Comparison of ENCODE assay signal across 19 cellular contexts in the genomic region with DNA sequence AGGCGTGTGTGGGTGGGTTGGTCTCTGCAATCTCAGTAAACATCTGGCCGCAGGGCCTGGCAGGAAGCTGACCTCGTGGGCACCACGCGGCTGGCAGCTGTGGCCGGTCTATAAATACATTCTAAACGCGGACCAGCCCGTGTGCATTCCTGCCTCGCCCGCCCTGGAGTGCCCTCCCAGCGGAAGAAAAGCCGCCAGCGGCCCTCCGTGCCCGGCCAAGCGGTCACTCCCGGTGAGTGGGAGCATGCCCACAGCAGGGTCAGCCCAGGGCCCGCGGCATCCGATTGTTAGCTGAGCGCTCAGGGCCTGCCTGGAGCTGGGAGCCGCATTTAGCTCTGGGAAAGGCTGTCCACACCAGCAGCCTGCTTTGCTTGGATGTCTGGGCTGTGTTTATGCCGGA. TPM values are rescaled to one million over a fixed set of nuclear protein-coding genes. Genes with fewer than 3 reads are reported as not detected.
A peak's percentile ranks its signal among the peaks of the same experiment; 100 is the strongest.
DNase-seq lines count a peak whose midpoint lies in the region; ATAC-seq, FAIRE-seq and TF ChIP-seq lines count a peak whose summit lies in the region.
"Had no signal": no experiment of that assay in that cellular context is flagged by ENCODE, and none has a peak within 500 bp of the region (broad histone marks: within the 10 kb centered on the region; RNA-seq: fewer than 3 reads in every experiment).

No MANE protein-coding gene starts in this region.

- TF ChIP-seq CTCF in heart right ventricle (IDR thresholded peaks at IDR 0.05) = no peak

- H3K27me3 ChIP-seq in heart right ventricle = peaks cover 0 to 17% (median 0%) of the 10 kb centered on the region in 7 donors

- H3K9me3 ChIP-seq in heart right ventricle = no peaks in the 10 kb centered on the region

- no peaks in the 10 kb centered on the region for H3K36me3 Mint-ChIP-seq in stimulated activated memory B cell treated with anti-CD40 and anti-IgM and Interleukin-4, amounts not matched to agents 10 μg/mL and 1 μg/mL and 100 μg/mL, for 72 hours
- no peaks in the 10 kb centered on the region for H3K36me3 Mint-ChIP-seq in activated CD4-positive, alpha-beta T cell treated with anti-CD3 and anti-CD28 coated beads, Interleukin-2, amount 10 ng/mL, durations not matched to agents 7 days and 5 days (ENCODE audit: low read depth)
- H3K36me3 Mint-ChIP-seq in naive thymus-derived CD8-positive, alpha-beta T cell = no peaks in the 10 kb centered on the region
- H3K36me3 Mint-ChIP-seq: activated CD8-positive, alpha-beta memory T cell treated with anti-CD3 and anti-CD28 coated beads, Interleukin-2, amount 10 ng/mL, durations not matched to agents 7 days and 5 days; stimulated activated naive B cell treated with anti-CD40 and anti-IgM and Interleukin-4, amounts not matched to agents 10 μg/mL and 1 μg/mL and 100 μg/mL, for 72 hours had no signal

- peaks cover 68% of the 10 kb centered on the region for H3K27me3 Mint-ChIP-seq in stimulated activated memory B cell treated with anti-CD40 and anti-IgM and Interleukin-4, amounts not matched to agents 10 μg/mL and 1 μg/mL and 100 μg/mL, for 72 hours
- H3K27me3 Mint-ChIP-seq in activated CD4-positive, alpha-beta T cell treated with anti-CD3 and anti-CD28 coated beads, Interleukin-2, amount 10 ng/mL, durations not matched to agents 7 days and 5 days = no peaks in the 10 kb centered on the region
- peaks cover 2 to 26% (median 6%) of the 10 kb centered on the region in 5 donors for H3K27me3 Mint-ChIP-seq in naive thymus-derived CD8-positive, alpha-beta T cell

- no peak overlapping the region for H3K27ac Mint-ChIP-seq in stimulated activated memory B cell treated with anti-CD40 and anti-IgM and Interleukin-4, amounts not matched to agents 10 μg/mL and 1 μg/mL and 100 μg/mL, for 72 hours
- no peak overlapping the region for H3K27ac Mint-ChIP-seq in activated CD4-positive, alpha-beta T cell treated with anti-CD3 and anti-CD28 coated beads, Interleukin-2, amount 10 ng/mL, durations not matched to agents 7 days and 5 days
- no peak overlapping the region for H3K27ac Mint-ChIP-seq in naive thymus-derived CD8-positive, alpha-beta T cell
- H3K27ac Mint-ChIP-seq: activated CD8-positive, alpha-beta memory T cell treated with anti-CD3 and anti-CD28 coated beads, Interleukin-2, amount 10 ng/mL, durations not matched to agents 7 days and 5 days; H9; stimulated activated naive B cell treated with anti-CD40 and anti-IgM and Interleukin-4, amounts not matched to agents 10 μg/mL and 1 μg/mL and 100 μg/mL, for 72 hours had no signal

- H3K4me3 ChIP-seq in heart right ventricle = no peak overlapping the region

- intact Hi-C loops in heart right ventricle (cut with DNase I) = no loop called here

- POLR2A ChIA-PET in activated CD4-positive, alpha-beta T cell treated with anti-CD3 and anti-CD28 coated beads, Interleukin-2, amount 10 ng/mL, durations not matched to agents 7 days and 5 days (lab: Charles Lee) = no interaction called here
- POLR2A ChIA-PET in naive thymus-derived CD8-positive, alpha-beta T cell (lab: Charles Lee) = no interaction called here

- FAIRE-seq in HTR-8/SVneo (lab: Jason Lieb, UNC) = no peak
- FAIRE-seq: astrocyte, colon, RCC 7860 had no signal

- peak; percentile 55 to 78 (median 62) for ATAC-seq in heart right ventricle
- no peak for ATAC-seq in stimulated activated memory B cell treated with anti-CD40 and anti-IgM and Interleukin-4, amounts not matched to agents 10 μg/mL and 1 μg/mL and 100 μg/mL, for 72 hours
- no peak for ATAC-seq in naive thymus-derived CD8-positive, alpha-beta T cell
- ATAC-seq: activated CD8-positive, alpha-beta memory T cell treated with anti-CD3 and anti-CD28 coated beads, Interleukin-2, amount 10 ng/mL, durations not matched to agents 7 days and 5 days; left lobe of liver; stimulated activated naive B cell treated with anti-CD40 and anti-IgM and Interleukin-4, amounts not matched to agents 10 μg/mL and 1 μg/mL and 100 μg/mL, for 72 hours had no signal

- CTCF ChIA-PET in activated CD4-positive, alpha-beta T cell treated with anti-CD3 and anti-CD28 coated beads, Interleukin-2, amount 10 ng/mL, durations not matched to agents 7 days and 5 days (lab: Charles Lee) = no interaction called here

- peaks cover 0 to 24% (median 4%) of the 10 kb centered on the region in 9 donors for H3K4me1 ChIP-seq in heart right ventricle

- no peaks in the 10 kb centered on the region for H3K36me3 ChIP-seq in heart right ventricle

- WGBS in heart right ventricle, 2 donors = 63 to 65% methylated on average over 24 of the region's 24 CpGs

- H3K4me1 Mint-ChIP-seq in stimulated activated memory B cell treated with anti-CD40 and anti-IgM and Interleukin-4, amounts not matched to agents 10 μg/mL and 1 μg/mL and 100 μg/mL, for 72 hours = no peaks in the 10 kb centered on the region
- H3K4me1 Mint-ChIP-seq in activated CD4-positive, alpha-beta T cell treated with anti-CD3 and anti-CD28 coated beads, Interleukin-2, amount 10 ng/mL, durations not matched to agents 7 days and 5 days = no peaks in the 10 kb centered on the region
- H3K4me1 Mint-ChIP-seq in naive thymus-derived CD8-positive, alpha-beta T cell = no peaks in the 10 kb centered on the region
- H3K4me1 Mint-ChIP-seq: activated CD8-positive, alpha-beta memory T cell treated with anti-CD3 and anti-CD28 coated beads, Interleukin-2, amount 10 ng/mL, durations not matched to agents 7 days and 5 days; H9; nephron; stimulated activated naive B cell treated with anti-CD40 and anti-IgM and Interleukin-4, amounts not matched to agents 10 μg/mL and 1 μg/mL and 100 μg/mL, for 72 hours had no signal

- peak overlapping the region in 9 of 10 donors; percentile 16 to 80 (median 47) for H3K27ac ChIP-seq in heart right ventricle

- H3K9me3 Mint-ChIP-seq in stimulated activated memory B cell treated with anti-CD40 and anti-IgM and Interleukin-4, amounts not matched to agents 10 μg/mL and 1 μg/mL and 100 μg/mL, for 72 hours = peaks cover under 1% of the 10 kb centered on the region
- H3K9me3 Mint-ChIP-seq in activated CD4-positive, alpha-beta T cell treated with anti-CD3 and anti-CD28 coated beads, Interleukin-2, amount 10 ng/mL, durations not matched to agents 7 days and 5 days = peaks cover under 1% of the 10 kb centered on the region
- peaks cover 0 to 3% (median 0%) of the 10 kb centered on the region in 9 donors for H3K9me3 Mint-ChIP-seq in naive thymus-derived CD8-positive, alpha-beta T cell
- H3K9me3 Mint-ChIP-seq: nephron had no signal

- H3K4me3 Mint-ChIP-seq in stimulated activated memory B cell treated with anti-CD40 and anti-IgM and Interleukin-4, amounts not matched to agents 10 μg/mL and 1 μg/mL and 100 μg/mL, for 72 hours = no peak overlapping the region
- H3K4me3 Mint-ChIP-seq in activated CD4-positive, alpha-beta T cell treated with anti-CD3 and anti-CD28 coated beads, Interleukin-2, amount 10 ng/mL, durations not matched to agents 7 days and 5 days = no peak overlapping the region
- H3K4me3 Mint-ChIP-seq in naive thymus-derived CD8-positive, alpha-beta T cell = no peak overlapping the region
- H3K4me3 Mint-ChIP-seq: activated CD8-positive, alpha-beta memory T cell treated with anti-CD3 and anti-CD28 coated beads, Interleukin-2, amount 10 ng/mL, durations not matched to agents 7 days and 5 days; H9; nephron; stimulated activated naive B cell treated with anti-CD40 and anti-IgM and Interleukin-4, amounts not matched to agents 10 μg/mL and 1 μg/mL and 100 μg/mL, for 72 hours had no signal

- DNase-seq in Ammon's horn (ENCODE audit: low spot score) (peak; percentile 60), SW480 (ENCODE audit: low spot score) (peak; percentile 52), heart right ventricle (peak; percentile 45 to 62), renal cortical epithelial cell (ENCODE audit: low read depth) (peak; percentile 23), HTR-8/SVneo (ENCODE audit: insufficient read length, low spot score) (no peak)
- DNase-seq in activated CD4-positive, alpha-beta T cell treated with anti-CD3 and anti-CD28 coated beads, Interleukin-2, amount 10 ng/mL, durations not matched to agents 7 days and 5 days = no peak
- no peak for DNase-seq in naive thymus-derived CD8-positive, alpha-beta T cell
- DNase-seq: activated CD4-positive, CD25-positive, alpha-beta regulatory T cell; activated CD8-positive, alpha-beta memory T cell treated with anti-CD3 and anti-CD28 coated beads, Interleukin-2, amount 10 ng/mL, durations not matched to agents 7 days and 5 days; activated gamma-delta T cell; H9; NCI-H1092; stimulated activated naive B cell treated with anti-CD40 and anti-IgM and Interleukin-4, amounts not matched to agents 10 μg/mL and 1 μg/mL and 100 μg/mL, for 72 hours had no signal

RNA-seq across cellular contexts. Expression of a gene that starts 10.3 kb away (rescaled TPM):
- total RNA-seq in heart right ventricle (1 to 10 TPM in 6 of 10 donors, under 1 TPM in 4; 0.59 to 1.7 (median 1.0) TPM), renal cortical epithelial cell (0.35 and 0.80 TPM in 2 replicates)
- polyA plus RNA-seq in heart right ventricle = under 1 TPM; 0.23 to 0.73 TPM
- under 1 TPM; 0.20 to 0.23 TPM for total RNA-seq in activated CD4-positive, alpha-beta T cell treated with anti-CD3 and anti-CD28 coated beads, Interleukin-2, amount 10 ng/mL, durations not matched to agents 7 days and 5 days
- total RNA-seq in naive thymus-derived CD8-positive, alpha-beta T cell = 1 to 10 TPM; 2.0 to 2.1 TPM
- under 1 TPM; 0.01 to 0.10 (median 0.09) TPM for polyA plus RNA-seq in naive thymus-derived CD8-positive, alpha-beta T cell

Comparison
In these comparisons a context has a peak if more than half of its experiments do, and no peak if none do; other contexts are left out.
1. DNase-seq: peak in Ammon's horn (single experiment), SW480 (single experiment), heart right ventricle (2 of 2) and renal cortical epithelial cell (single experiment); none in activated CD4-positive, alpha-beta T cell treated with anti-CD3 and anti-CD28 coated beads, Interleukin-2, amount 10 ng/mL, durations not matched to agents 7 days and 5 days (single experiment), HTR-8/SVneo (single experiment) and naive thymus-derived CD8-positive, alpha-beta T cell (0 of 10).
2. ATAC-seq: peak in heart right ventricle (8 of 8); none in stimulated activated memory B cell treated with anti-CD40 and anti-IgM and Interleukin-4, amounts not matched to agents 10 μg/mL and 1 μg/mL and 100 μg/mL, for 72 hours (single experiment) and naive thymus-derived CD8-positive, alpha-beta T cell (0 of 2).